In the genomic region with DNA sequence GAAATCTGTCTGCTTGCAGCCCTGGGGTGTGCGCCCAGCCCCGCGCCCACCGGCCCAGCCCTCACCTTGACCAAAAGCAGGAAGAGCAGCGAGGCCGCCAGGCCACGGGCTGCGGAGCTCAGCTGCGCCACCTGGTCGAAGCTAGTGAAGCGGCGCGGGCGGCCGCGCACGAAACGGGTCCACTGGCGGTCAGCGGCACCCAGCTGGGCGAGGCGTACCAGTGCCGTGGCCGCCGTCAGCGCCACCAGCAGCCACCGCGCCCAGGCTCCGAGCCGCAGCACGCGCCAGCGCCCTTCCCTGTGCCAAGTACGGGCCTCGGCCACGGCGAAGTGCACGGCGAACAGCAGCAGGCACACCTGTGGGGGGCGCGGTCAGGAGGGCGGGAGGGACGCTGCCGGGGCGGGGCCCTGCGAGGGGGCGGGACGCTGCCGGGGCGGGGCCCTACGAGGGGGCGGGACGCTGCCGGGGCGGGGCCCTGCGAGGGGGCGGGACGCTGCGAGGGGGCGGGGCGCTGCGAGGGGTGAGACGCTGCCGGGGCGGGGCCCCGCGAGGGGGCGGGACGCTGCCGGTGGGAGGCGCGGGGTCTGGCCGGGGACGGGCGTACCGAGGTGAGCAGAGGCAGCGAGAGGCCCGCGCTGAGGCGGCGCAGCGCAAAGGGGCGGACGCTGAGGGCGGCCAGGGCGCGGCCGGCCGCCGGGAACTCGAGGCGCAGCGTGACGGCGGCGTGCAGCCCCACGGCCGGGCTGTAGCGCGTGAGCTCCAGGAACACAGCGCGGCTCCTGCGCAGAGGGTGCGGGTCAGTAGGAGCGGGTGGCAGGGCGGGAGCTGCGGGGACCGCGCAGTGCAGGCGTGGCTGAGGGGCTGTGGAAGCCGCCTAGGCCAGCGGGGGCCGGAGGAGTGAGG, we compare ENCODE assay signal across 10 cellular contexts. TPM values are rescaled to one million over a fixed set of nuclear protein-coding genes. Genes with fewer than 3 reads are reported as not detected.
A peak's percentile ranks its signal among the peaks of the same experiment; 100 is the strongest.
DNase-seq lines count a peak whose midpoint lies in the region; ATAC-seq and TF ChIP-seq lines count a peak whose summit lies in the region.
"Had no signal": no experiment of that assay in that cellular context is flagged by ENCODE, and none has a peak within 500 bp of the region (broad histone marks: within the 10 kb centered on the region; RNA-seq: fewer than 3 reads in every experiment).

No MANE protein-coding gene starts in this region.

- no peak for TF ChIP-seq RAD21 in neural cell (conservative IDR thresholded peaks at IDR 0.05)

- H3K27me3 Mint-ChIP-seq in Calu3 (ENCODE audit: unreplicated experiment): no peaks in the 10 kb centered on the region

- no peaks in the 10 kb centered on the region for H3K79me2 ChIP-seq in PC-3 (ENCODE audit: low read length)
- no peaks in the 10 kb centered on the region for H3K79me2 ChIP-seq in neural cell (replicated peaks; ENCODE audit: insufficient read depth, low read length)
- H3K79me2 ChIP-seq in MM.1S (ENCODE audit: low read length): no peaks in the 10 kb centered on the region

- BruUV-seq in Calu3 (replicated peaks; lab: Mats Ljungman, UMichigan): no TSS peak
- BruUV-seq in PC-3 (replicated peaks; lab: Mats Ljungman, UMichigan): no TSS peak

- CTCF ChIA-PET in Calu3 (lab: Charles Lee): interaction anchor here (0.5 to 1.4 kb wide), 2 partner anchors 50 to 94 kb away, joined by 3 to 4 read pairs; no protein-coding TSS in a partner anchor
- CTCF ChIA-PET in PC-3 (lab: Charles Lee): interaction anchor here (0.6 to 0.8 kb wide), 3 partner anchors 45 to 68 kb away, joined by 3 to 15 read pairs (median 5); partner anchors contain the start of gene PKD1

- no peak overlapping the region for H2AFZ ChIP-seq in PC-3 (ENCODE audit: low read length)
- H2AFZ ChIP-seq in neural cell (ENCODE audit: low read depth, low read length): no peak overlapping the region
- H2AFZ ChIP-seq in MM.1S (ENCODE audit: low read length): no peak overlapping the region

- TF ChIP-seq CTCF in Calu3 (IDR thresholded peaks at IDR 0.05; ENCODE audit: unreplicated experiment) (no peak), PC-3 (conservative IDR thresholded peaks at IDR 0.05; ENCODE audit: low read depth, low read length) (peak; percentile 55), fibroblast of pulmonary artery (IDR thresholded peaks at IDR 0.05; ENCODE audit: low read length, missing control alignments) (no peak), neural cell (IDR thresholded peaks at IDR 0.05; ENCODE audit: poor library complexity, severe bottlenecking) (peak; percentile 44), MM.1S (IDR thresholded peaks at IDR 0.05; ENCODE audit: low read length) (no peak)

- H3K27ac ChIP-seq in PC-3 (ENCODE audit: low read length): no peak overlapping the region
- no peak overlapping the region for H3K27ac ChIP-seq in neural cell (ENCODE audit: low read length)
- no peak overlapping the region for H3K27ac ChIP-seq in MM.1S (ENCODE audit: low read length)
- H3K27ac ChIP-seq: SJSA1 had no signal

- H3K4me3 ChIP-seq in PC-3 (ENCODE audit: low read length) (peak overlapping the region; percentile 48), fibroblast of pulmonary artery (replicated peaks; ENCODE audit: low read depth, low read length) (no peak overlapping the region), neural cell (ENCODE audit: low read length) (no peak overlapping the region), MM.1S (ENCODE audit: low read length) (no peak overlapping the region)
- H3K4me3 ChIP-seq: SJSA1 had no signal

- peak; percentile 82 for DNase-seq in Calu3
- DNase-seq in PC-3: peak; percentile 84
- DNase-seq in fibroblast of pulmonary artery (ENCODE audit: low read depth): peak; percentile 30
- no peak for DNase-seq in DMS79 treated with DMSO at 0.1 percent for 48 hours (lab: John Stamatoyannopoulos, UW)
- DNase-seq in MM.1S: no peak
- no peak for DNase-seq in amniotic stem cell (lab: John Stamatoyannopoulos, UW)

- no peaks in the 10 kb centered on the region for H3K4me1 Mint-ChIP-seq in Calu3 (ENCODE audit: low read depth, unreplicated experiment)

- H3K9me2 ChIP-seq in PC-3 (replicated peaks; ENCODE audit: low read length) (no peaks in the 10 kb centered on the region), neural cell (ENCODE audit: insufficient read depth, low read length) (no peaks in the 10 kb centered on the region), MM.1S (replicated peaks; ENCODE audit: insufficient read depth, low read length) (no peaks in the 10 kb centered on the region)

- ATAC-seq in PC-3 (peak; percentile 87), GM21825 (IDR thresholded peaks at IDR 0.05; ENCODE audit: unreplicated experiment) (no peak)

- H3K27me3 ChIP-seq in PC-3 (ENCODE audit: low read length) (no peaks in the 10 kb centered on the region), neural cell (ENCODE audit: insufficient read depth, low read depth, low read length) (no peaks in the 10 kb centered on the region), MM.1S (replicated peaks; ENCODE audit: insufficient read depth, low read length) (no peaks in the 10 kb centered on the region)
- H3K27me3 ChIP-seq: SJSA1 had no signal

- TF ChIP-seq EP300 in neural cell (conservative IDR thresholded peaks at IDR 0.05; ENCODE audit: poor library complexity, severe bottlenecking): no peak

- peaks cover 60% of the 10 kb centered on the region for H3K36me3 Mint-ChIP-seq in Calu3 (ENCODE audit: insufficient read depth, unreplicated experiment)

- H3K9me3 ChIP-seq in PC-3 (ENCODE audit: low read length) (no peaks in the 10 kb centered on the region), neural cell (ENCODE audit: low read length) (no peaks in the 10 kb centered on the region), MM.1S (replicated peaks; ENCODE audit: insufficient read depth, low read length) (no peaks in the 10 kb centered on the region)
- H3K9me3 ChIP-seq: SJSA1 had no signal

- H3K9me3 Mint-ChIP-seq in Calu3 (ENCODE audit: low read depth, unreplicated experiment): no peaks in the 10 kb centered on the region

- H3F3A ChIP-seq in PC-3 (ENCODE audit: low read length, unreplicated experiment) (no peaks in the 10 kb centered on the region), neural cell (ENCODE audit: insufficient read depth, low read length, poor library complexity, severe bottlenecking) (no peaks in the 10 kb centered on the region), MM.1S (ENCODE audit: insufficient read depth, low read length) (no peaks in the 10 kb centered on the region)

- no peaks in the 10 kb centered on the region for H3K36me3 ChIP-seq in PC-3 (ENCODE audit: low read depth, low read length)
- no peaks in the 10 kb centered on the region for H3K36me3 ChIP-seq in neural cell (ENCODE audit: insufficient read depth, low read length)
- H3K36me3 ChIP-seq in MM.1S (replicated peaks; ENCODE audit: insufficient read depth, low read length): no peaks in the 10 kb centered on the region

- no peaks in the 10 kb centered on the region for H4K20me1 ChIP-seq in PC-3 (ENCODE audit: low read length)
- H4K20me1 ChIP-seq in neural cell (ENCODE audit: insufficient read depth): no peaks in the 10 kb centered on the region
- no peaks in the 10 kb centered on the region for H4K20me1 ChIP-seq in MM.1S (ENCODE audit: insufficient read depth, low read length)

- no peak overlapping the region for H3K27ac Mint-ChIP-seq in Calu3 (ENCODE audit: unreplicated experiment)

- intact Hi-C loops in Calu3 (cut with micrococcal nuclease; ENCODE audit: unreplicated experiment) (no loop called here), PC-3 (cut with micrococcal nuclease) (no loop called here)

- POLR2A ChIA-PET in PC-3 (lab: Charles Lee; ENCODE audit: unreplicated experiment): interaction anchor here (0.6 kb wide), 1 partner anchor 52 kb away, joined by 4 read pairs; no protein-coding TSS in a partner anchor

- H3K4me2 ChIP-seq in PC-3 (ENCODE audit: low read length) (peak overlapping the region; percentile 77), neural cell (ENCODE audit: low read length) (no peak overlapping the region), MM.1S (ENCODE audit: low read depth, low read length) (no peak overlapping the region)

- peak overlapping the region; percentile 30 for H3K4me3 Mint-ChIP-seq in Calu3 (ENCODE audit: low read depth, unreplicated experiment)

- H3K9ac ChIP-seq in PC-3 (ENCODE audit: low read length): peak overlapping the region; percentile 40
- no peak overlapping the region for H3K9ac ChIP-seq in neural cell (ENCODE audit: low read length)
- H3K9ac ChIP-seq in MM.1S (ENCODE audit: low read length): no peak overlapping the region

- H3K4me1 ChIP-seq in PC-3 (ENCODE audit: insufficient read depth, low read length): peaks cover 8% of the 10 kb centered on the region
- H3K4me1 ChIP-seq in MM.1S (ENCODE audit: low read length): no peaks in the 10 kb centered on the region

TF ChIP-seq in neural cell, 6 proteins besides CTCF, POLR2A, EP300 and RAD21 (continues in another document):
- no peak for TF ChIP-seq TAF1 (IDR thresholded peaks at IDR 0.05; ENCODE audit: low read depth)
- TF ChIP-seq MXI1 (conservative IDR thresholded peaks at IDR 0.05; ENCODE audit: poor library complexity, severe bottlenecking): no peak

RNA-seq across cellular contexts. Expression of gene TSC2, which starts 43.3 kb away (rescaled TPM):
- total RNA-seq in Calu3 (2022): 170 and 194 TPM in 2 replicates
- 59.3 and 64.4 TPM in 2 replicates for total RNA-seq in PC-3 (2014; rRNA removed)
- polyA plus RNA-seq in neural cell: 69.2 and 92.8 TPM in 2 replicates
- polyA minus RNA-seq in neural cell: 85.9 and 96.4 TPM in 2 replicates

RNA-seq across cellular contexts. Expression of gene NTHL1, which starts 43.4 kb away (rescaled TPM):
- total RNA-seq in Calu3 (2022) (32.8 and 33.8 TPM in 2 replicates), PC-3 (2014; rRNA removed) (87.1 and 90.1 TPM in 2 replicates)
- polyA plus RNA-seq in neural cell: 43.1 and 56.9 TPM in 2 replicates
- 13.1 and 23.1 TPM in 2 replicates for polyA minus RNA-seq in neural cell

RNA-seq across cellular contexts. Expression of gene PKD1, which starts 44.6 kb away (rescaled TPM):
- total RNA-seq in Calu3 (2022): 82.0 and 86.0 TPM in 2 replicates
- 58.9 and 77.3 TPM in 2 replicates for total RNA-seq in PC-3 (2014; rRNA removed)
- 176 and 232 TPM in 2 replicates for polyA plus RNA-seq in neural cell
- polyA minus RNA-seq in neural cell: 100 and 130 TPM in 2 replicates

RNA-seq across cellular contexts. Expression of gene RAB26, which starts 57.4 kb away (rescaled TPM):
- total RNA-seq in Calu3 (2022): 10.8 and 12.3 TPM in 2 replicates
- 4.6 and 5.6 TPM in 2 replicates for total RNA-seq in PC-3 (2014; rRNA removed)
- polyA plus RNA-seq in neural cell: 2.7 and 4.9 TPM in 2 replicates
- 0.58 and 0.97 TPM in 2 replicates for polyA minus RNA-seq in neural cell
- total RNA-seq: mononuclear cell had no signal

Comparison
In these comparisons a context has a peak if more than half of its experiments do, and no peak if none do; other contexts are left out.
1. DNase-seq: peak in Calu3 (single experiment), PC-3 (single experiment) and fibroblast of pulmonary artery (single experiment); none in DMS79 treated with DMSO at 0.1 percent for 48 hours (single experiment), MM.1S (single experiment) and amniotic stem cell (single experiment).
2. CTCF ChIP-seq: peak in PC-3 (single experiment) and neural cell (single experiment); none in Calu3 (single experiment), fibroblast of pulmonary artery (single experiment) and MM.1S (single experiment).